ENCODE assay signal across 22 cellular contexts in genomic region chr12:96166765-96167164, GRCh38.
"Had no signal": no experiment of that assay in that cellular context is flagged by ENCODE, and none has a peak within 500 bp of the region (broad histone marks: within the 10 kb centered on the region; RNA-seq: fewer than 3 reads in every experiment).

No MANE protein-coding gene starts in this region.

- H3K27me3 ChIP-seq: ovary had no signal

- H3K4me3 Mint-ChIP-seq: central memory CD8-positive, alpha-beta T cell; naive thymus-derived CD8-positive, alpha-beta T cell; neural crest cell; stimulated activated memory B cell treated with anti-CD40 and anti-IgM and Interleukin-4, amounts not matched to agents 10 μg/mL and 1 μg/mL and 100 μg/mL, for 72 hours; stimulated activated naive CD8-positive, alpha-beta T cell treated with anti-CD3 and anti-CD28 coated beads, Interleukin-15, Interleukin-2, amounts not matched to agents 100 ng/mL and 50 ng/mL, for 24 hours had no signal

- H3K9me3 Mint-ChIP-seq: central memory CD8-positive, alpha-beta T cell; naive thymus-derived CD8-positive, alpha-beta T cell; neural crest cell; stimulated activated memory B cell treated with anti-CD40 and anti-IgM and Interleukin-4, amounts not matched to agents 10 μg/mL and 1 μg/mL and 100 μg/mL, for 72 hours; stimulated activated naive CD8-positive, alpha-beta T cell treated with anti-CD3 and anti-CD28 coated beads, Interleukin-15, Interleukin-2, amounts not matched to agents 100 ng/mL and 50 ng/mL, for 24 hours had no signal

- H3K9me3 ChIP-seq: mucosa of descending colon, ovary, tibial artery had no signal

- H3K27me3 Mint-ChIP-seq: stimulated activated memory B cell treated with anti-CD40 and anti-IgM and Interleukin-4, amounts not matched to agents 10 μg/mL and 1 μg/mL and 100 μg/mL, for 72 hours; stimulated activated naive CD8-positive, alpha-beta T cell treated with anti-CD3 and anti-CD28 coated beads, Interleukin-15, Interleukin-2, amounts not matched to agents 100 ng/mL and 50 ng/mL, for 24 hours had no signal

- H3K27ac Mint-ChIP-seq: naive thymus-derived CD8-positive, alpha-beta T cell; stimulated activated memory B cell treated with anti-CD40 and anti-IgM and Interleukin-4, amounts not matched to agents 10 μg/mL and 1 μg/mL and 100 μg/mL, for 72 hours; stimulated activated naive CD8-positive, alpha-beta T cell treated with anti-CD3 and anti-CD28 coated beads, Interleukin-15, Interleukin-2, amounts not matched to agents 100 ng/mL and 50 ng/mL, for 24 hours had no signal

- H3K36me3 ChIP-seq: ovary, tibial artery had no signal

- ATAC-seq: esophagus mucosa; left lobe of liver; mucosa of descending colon; naive thymus-derived CD8-positive, alpha-beta T cell; right cardiac atrium; stimulated activated memory B cell treated with anti-CD40 and anti-IgM and Interleukin-4, amounts not matched to agents 10 μg/mL and 1 μg/mL and 100 μg/mL, for 72 hours had no signal

- H3K27ac ChIP-seq: dorsolateral prefrontal cortex, ovary, tibial artery had no signal

- H3K36me3 Mint-ChIP-seq: naive thymus-derived CD8-positive, alpha-beta T cell; stimulated activated memory B cell treated with anti-CD40 and anti-IgM and Interleukin-4, amounts not matched to agents 10 μg/mL and 1 μg/mL and 100 μg/mL, for 72 hours had no signal

- H3K4me1 Mint-ChIP-seq: central memory CD8-positive, alpha-beta T cell had no signal

- DNase-seq: cortex of kidney; dorsolateral prefrontal cortex; effector CD8-positive, alpha-beta T cell; foreskin fibroblast; head of caudate nucleus; hypothalamus; kidney glomerular epithelial cell; mucosa of descending colon; naive thymus-derived CD8-positive, alpha-beta T cell; nucleus accumbens; ovary; right cardiac atrium; stimulated activated CD4-positive, alpha-beta T cell treated with anti-CD3 and anti-CD28 coated beads, Interleukin-15, amount 100 ng/mL, for 24 hours; stimulated activated CD4-positive, alpha-beta T cell treated with anti-CD3 and anti-CD28 coated beads, Interleukin-1b, Interleukin-23, amount 100 ng/mL, for 48 hours; stimulated activated CD4-positive, alpha-beta T cell treated with anti-CD3 and anti-CD28 coated beads, Interleukin-4, amount 100 ng/mL, for 24 hours; tibial artery had no signal

- H3K4me1 ChIP-seq: tibial artery had no signal

- H3K4me3 ChIP-seq: dorsolateral prefrontal cortex, mucosa of descending colon, ovary, tibial artery had no signal
